ENCODE assay signal across 1 cellular context in genomic region chr16:89909777-89910716, GRCh38.
A peak's percentile ranks its signal among the peaks of the same experiment; 100 is the strongest.
TF ChIP-seq lines count a peak whose summit lies in the region.

No MANE protein-coding gene starts in this region.

TF ChIP-seq in H1, 55 proteins besides CTCF, POLR2A, EP300 and RAD21:
- TF ChIP-seq KDM4A (IDR thresholded peaks at IDR 0.05; ENCODE audit: low read depth, low read length, severe bottlenecking): no peak
- TF ChIP-seq CHD7 (IDR thresholded peaks at IDR 0.05; ENCODE audit: insufficient replicate concordance, low read length): no peak
- peak; percentile 81; the same call in 1 of the 2 replicates for TF ChIP-seq GABPA (IDR thresholded peaks at IDR 0.05; ENCODE audit: borderline replicate concordance, insufficient read depth, low read length)
- TF ChIP-seq EGR1 (IDR thresholded peaks at IDR 0.05; ENCODE audit: borderline replicate concordance, low read depth, low read length): peak; percentile 16; the same call in 1 of the 2 replicates
- peak; percentile 52; the same call in 1 of the 2 replicates for TF ChIP-seq TCF12 (IDR thresholded peaks at IDR 0.05; ENCODE audit: low read depth, low read length)
- no peak for TF ChIP-seq NRF1 (IDR thresholded peaks at IDR 0.05; ENCODE audit: low read depth, low read length)
- TF ChIP-seq CHD1 (IDR thresholded peaks at IDR 0.05; ENCODE audit: low read depth, low read length): no peak
- TF ChIP-seq CREB1 (IDR thresholded peaks at IDR 0.05): peak; percentile 43; the same call in 1 of the 2 replicates
- peak; percentile 9; the same call in 1 of the 2 replicates for TF ChIP-seq TEAD4 (IDR thresholded peaks at IDR 0.05; ENCODE audit: low read depth, low read length)
- TF ChIP-seq MAX (IDR thresholded peaks at IDR 0.05): no peak
- 0 out of 4 replicates have a peak, but pooled peaks of 1 of the 2 experiments have one; percentile 37 for TF ChIP-seq HDAC2 (IDR thresholded peaks at IDR 0.05; ENCODE audit: borderline replicate concordance in 1 of 2, low read depth in 2 of 2, low read length in 2 of 2)
TF ChIP-seq in H1: peak in this region for 6.
